ENCODE assay signal across 14 cellular contexts in the genomic region with DNA sequence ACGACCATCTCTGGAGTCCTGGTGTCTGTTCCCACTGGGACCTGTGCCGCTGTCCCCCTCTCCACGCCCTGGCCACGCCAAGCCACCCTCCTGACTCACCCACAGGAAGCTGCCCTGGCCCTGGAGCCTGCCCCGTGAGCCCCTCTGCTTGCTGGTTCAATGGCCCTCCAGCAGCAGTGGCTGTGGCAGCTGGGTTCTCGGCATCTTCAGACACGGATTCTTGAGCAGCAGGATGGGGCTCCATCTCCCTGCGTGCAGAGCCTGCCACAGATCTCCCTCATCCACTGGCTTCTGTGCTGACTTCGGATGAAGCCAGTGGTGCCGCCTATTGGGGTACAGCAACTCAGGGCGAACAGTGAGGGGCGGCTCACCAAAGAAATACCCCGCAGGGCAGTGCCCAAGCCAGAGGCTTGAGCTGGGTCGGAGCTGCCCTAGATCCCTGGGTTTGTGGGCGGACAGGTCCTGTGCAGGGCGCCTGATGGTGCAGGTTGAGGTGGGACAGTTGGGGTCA. TPM values are rescaled to one million over a fixed set of nuclear protein-coding genes. Genes with fewer than 3 reads are reported as not detected.
DNase-seq lines count a peak whose midpoint lies in the region; ATAC-seq and TF ChIP-seq lines count a peak whose summit lies in the region.
"Had no signal": no experiment of that assay in that cellular context is flagged by ENCODE, and none has a peak within 500 bp of the region (broad histone marks: within the 10 kb centered on the region; RNA-seq: fewer than 3 reads in every experiment).

No MANE protein-coding gene starts in this region.

- no peak overlapping the region for H3K4me3 ChIP-seq in left lung
- H3K4me3 ChIP-seq: lung, tibial artery had no signal

- peaks cover 0 to 66% of the 10 kb centered on the region in 2 donors for H3K36me3 ChIP-seq in left lung

- H3K27me3 ChIP-seq in left lung, result no peaks in the 10 kb centered on the region
- H3K27me3 ChIP-seq: tibial artery had no signal

- peaks cover 7 to 14% of the 10 kb centered on the region in 2 donors for H3K4me1 ChIP-seq in left lung

- DNase-seq in stimulated activated CD4-positive, alpha-beta T cell treated with anti-CD3 and anti-CD28 coated beads, Interleukin-4, amount 100 ng/mL, for 1 hour, result peak; percentile 1
- no peak for DNase-seq in stimulated activated CD4-positive, alpha-beta T cell treated with anti-CD3 and anti-CD28 coated beads, Interleukin-4, amount 100 ng/mL, for 24 hours
- DNase-seq in left lung, result peak; percentile 22 to 77
- DNase-seq in dermis blood vessel endothelial cell, result no peak
- DNase-seq: activated CD4-positive, CD25-positive, alpha-beta regulatory T cell; activated CD8-positive, alpha-beta memory T cell treated with anti-CD3 and anti-CD28 coated beads, Interleukin-2, amount 10 ng/mL, durations not matched to agents 7 days and 5 days; AML-193; NK-92 treated with Interleukin-12 subunit alpha and Interleukin-12 subunit beta, amount 100 ng/mL, for 24 hours; retina; stimulated activated naive CD4-positive, alpha-beta T cell; T-helper 9 cell had no signal

- H3K27ac ChIP-seq in left lung, result no peak overlapping the region
- H3K27ac ChIP-seq: tibial artery had no signal

- no peak for TF ChIP-seq CTCF in left lung (IDR thresholded peaks at IDR 0.05)

- no peaks in the 10 kb centered on the region for H3K9me3 ChIP-seq in left lung
- H3K9me3 ChIP-seq: tibial artery had no signal

- ATAC-seq in left lung (no peak), GM21529 (IDR thresholded peaks at IDR 0.05; ENCODE audit: unreplicated experiment) (no peak)
- ATAC-seq: activated CD8-positive, alpha-beta memory T cell treated with anti-CD3 and anti-CD28 coated beads, Interleukin-2, amount 10 ng/mL, durations not matched to agents 7 days and 5 days had no signal

- intact Hi-C loops in left lung (cut with DNase I), result no loop called here

RNA-seq across cellular contexts. Expression of gene CAPN10, which starts 14.0 kb away (rescaled TPM):
- total RNA-seq in left lung, result 10 to 100 TPM; 31.2 to 31.9 TPM
- total RNA-seq in dermis blood vessel endothelial cell, result 31.0 and 40.8 TPM in 2 replicates

RNA-seq across cellular contexts. Expression of gene GPR35, which starts 24.8 kb away (rescaled TPM):
- total RNA-seq in left lung, result 1 to 10 TPM; 1.1 to 6.0 TPM
- 0.33 and 0.85 TPM in 2 replicates for total RNA-seq in dermis blood vessel endothelial cell

RNA-seq across cellular contexts. Expression of gene RNPEPL1, which starts 32.2 kb away (rescaled TPM):
- total RNA-seq in left lung, result 10 to 100 TPM; 89.3 to 99.2 TPM
- 42.5 and 117 TPM in 2 replicates for total RNA-seq in dermis blood vessel endothelial cell

RNA-seq across cellular contexts. Expression of gene DUSP28, which starts 40.3 kb away (rescaled TPM):
- 1 to 10 TPM; 2.4 to 3.5 TPM for total RNA-seq in left lung
- 1.9 and 2.4 TPM in 2 replicates for total RNA-seq in dermis blood vessel endothelial cell

RNA-seq across cellular contexts. Expression of gene ANKMY1, which starts 42.7 kb away (rescaled TPM):
- total RNA-seq in left lung (10 to 100 TPM; 11.8 to 20.1 TPM), dermis blood vessel endothelial cell (6.3 and 6.8 TPM in 2 replicates)

Comparison
In these comparisons a context has a peak if more than half of its experiments do, and no peak if none do; other contexts are left out.
1. DNase-seq: peak in stimulated activated CD4-positive, alpha-beta T cell treated with anti-CD3 and anti-CD28 coated beads, Interleukin-4, amount 100 ng/mL, for 1 hour (single experiment) and left lung (2 of 2); none in stimulated activated CD4-positive, alpha-beta T cell treated with anti-CD3 and anti-CD28 coated beads, Interleukin-4, amount 100 ng/mL, for 24 hours (single experiment) and dermis blood vessel endothelial cell (single experiment).